ENCODE assay signal across 2 cellular contexts in genomic region chr1:40507973-40508372, GRCh38.
TF ChIP-seq lines count a peak whose summit lies in the region.

No MANE protein-coding gene starts in this region.

TF ChIP-seq in A549, 52 proteins besides CTCF, POLR2A, EP300 and RAD21:
- TF ChIP-seq CBX8 (IDR thresholded peaks at IDR 0.05) (no peak), CHD2 (IDR thresholded peaks at IDR 0.05; ENCODE audit: low read length, partially characterized antibody) (no peak), KDM1A (IDR thresholded peaks at IDR 0.05; ENCODE audit: low read depth) (no peak), EHMT2 (IDR thresholded peaks at IDR 0.05; ENCODE audit: low read depth) (no peak), REST (IDR thresholded peaks at IDR 0.05) (no peak), BHLHE40 (IDR thresholded peaks at IDR 0.05; ENCODE audit: low read depth, low read length) (no peak), SMC3 (IDR thresholded peaks at IDR 0.05) (no peak), BCL3 (IDR thresholded peaks at IDR 0.05) (no peak), ZSCAN20 (CRISPR knock-in tag; IDR thresholded peaks at IDR 0.05) (no peak), CBX2 (IDR thresholded peaks at IDR 0.05; ENCODE audit: borderline replicate concordance, low read depth) (no peak), NR3C1 (IDR thresholded peaks at IDR 0.05) (no peak)

TF ChIP-seq in IMR-90, 13 proteins besides CTCF, POLR2A, EP300 and RAD21:
- TF ChIP-seq RCOR1 (IDR thresholded peaks at IDR 0.05; ENCODE audit: insufficient replicate concordance, low read length) (no peak), MXI1 (IDR thresholded peaks at IDR 0.05; ENCODE audit: borderline replicate concordance, low read depth, low read length) (no peak), MAFK (IDR thresholded peaks at IDR 0.05; ENCODE audit: low read depth, low read length) (no peak), CHD1 (IDR thresholded peaks at IDR 0.05; ENCODE audit: low read depth, low read length) (no peak), USF2 (IDR thresholded peaks at IDR 0.05; ENCODE audit: low read depth, low read length) (no peak), MAZ (IDR thresholded peaks at IDR 0.05; ENCODE audit: borderline replicate concordance, low read depth, low read length) (no peak), BHLHE40 (IDR thresholded peaks at IDR 0.05; ENCODE audit: low read depth, low read length) (no peak), RFX5 (IDR thresholded peaks at IDR 0.05; ENCODE audit: low read depth, low read length) (no peak), FOS (IDR thresholded peaks at IDR 0.05; ENCODE audit: low read depth, low read length) (no peak), ELK1 (IDR thresholded peaks at IDR 0.05; ENCODE audit: borderline replicate concordance, low read depth, low read length) (no peak), NFE2L2 (IDR thresholded peaks at IDR 0.05; ENCODE audit: low read depth, low read length) (no peak), CEBPB (IDR thresholded peaks at IDR 0.05; ENCODE audit: low read depth, low read length) (no peak), SMC3 (IDR thresholded peaks at IDR 0.05; ENCODE audit: low read depth, low read length) (no peak)
TF ChIP-seq in IMR-90: peak in this region for 0.
